13 cellular contexts compared by ENCODE assay signal in the genomic region with DNA sequence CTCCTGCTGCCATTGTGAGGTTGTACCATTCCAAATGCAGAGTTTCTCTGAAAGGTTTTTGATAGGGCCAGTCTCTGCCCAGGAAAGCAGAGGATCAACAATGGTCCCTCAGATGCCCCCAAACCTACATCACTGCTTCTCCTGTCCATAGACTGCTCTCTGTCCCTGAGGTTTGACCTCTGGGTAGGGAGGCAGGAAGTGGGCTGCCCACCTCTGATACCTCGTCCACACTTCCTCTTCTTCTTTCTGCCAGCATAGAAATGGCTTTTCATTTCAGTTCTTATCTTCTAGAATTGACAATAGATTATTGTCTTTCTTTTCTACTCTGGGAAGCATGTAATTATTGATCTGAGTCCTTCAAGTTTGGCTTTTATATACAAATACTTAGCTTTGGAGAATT.
DNase-seq lines count a peak whose midpoint lies in the region; ATAC-seq and TF ChIP-seq lines count a peak whose summit lies in the region.
"Had no signal": no experiment of that assay in that cellular context is flagged by ENCODE, and none has a peak within 500 bp of the region (broad histone marks: within the 10 kb centered on the region; RNA-seq: fewer than 3 reads in every experiment).

No MANE protein-coding gene starts in this region.

- TF ChIP-seq CTCF in upper lobe of right lung (IDR thresholded peaks at IDR 0.05) (no peak), left ventricle myocardium inferior (IDR thresholded peaks at IDR 0.05; ENCODE audit: borderline replicate concordance) (no peak)

- DNase-seq in NOMO-1 treated with DMSO at 0.1 percent for 48 hours (lab: John Stamatoyannopoulos, UW; ENCODE audit: unreplicated experiment) (peak; percentile 14), NOMO-1 treated with dmso at 0.1 percent for 144 hours (lab: John Stamatoyannopoulos, UW; ENCODE audit: unreplicated experiment) (no peak), upper lobe of right lung (no peak), left ventricle myocardium inferior (no peak), glomerular visceral epithelial cell (ENCODE audit: extremely low spot score) (no peak)
- no peak for DNase-seq in NK-92 treated with Interleukin-12 subunit alpha and Interleukin-12 subunit beta, amount 100 ng/mL, for 24 hours (lab: John Stamatoyannopoulos, UW)
- DNase-seq: activated CD4-positive, alpha-beta T cell treated with anti-CD3 and anti-CD28 coated beads, Interleukin-2, amount 10 ng/mL, durations not matched to agents 7 days and 5 days; activated naive CD4-positive, alpha-beta T cell treated with Interleukin-2 at 50 U/mL for 16 hours; MG63; NCI-H524 had no signal

- H3K9me3 ChIP-seq in upper lobe of right lung (no peaks in the 10 kb centered on the region), left ventricle myocardium inferior (replicated peaks) (no peaks in the 10 kb centered on the region)
- H3K9me3 ChIP-seq: MG63 had no signal

- intact Hi-C loops in upper lobe of right lung (cut with DNase I) (no loop called here), left ventricle myocardium inferior (cut with micrococcal nuclease) (no loop called here)

- H3K4me3 ChIP-seq in upper lobe of right lung, result no peak overlapping the region
- no peak overlapping the region for H3K4me3 ChIP-seq in left ventricle myocardium inferior
- H3K4me3 ChIP-seq: MG63 had no signal

- H3K27me3 ChIP-seq in upper lobe of right lung (no peaks in the 10 kb centered on the region), left ventricle myocardium inferior (ENCODE audit: low read depth) (peaks cover 4% of the 10 kb centered on the region)
- H3K27me3 ChIP-seq: MG63 had no signal

- peaks cover 3% of the 10 kb centered on the region for H3K4me1 ChIP-seq in upper lobe of right lung
- no peaks in the 10 kb centered on the region for H3K4me1 ChIP-seq in left ventricle myocardium inferior

- ATAC-seq in HG02588 (IDR thresholded peaks at IDR 0.05; ENCODE audit: unreplicated experiment), result peak; percentile 75
- peak; percentile 78 for ATAC-seq in HG03469 (IDR thresholded peaks at IDR 0.05; ENCODE audit: unreplicated experiment)
- ATAC-seq in upper lobe of right lung, result peak; percentile 33

- H3K27ac ChIP-seq in upper lobe of right lung, result no peak overlapping the region
- no peak overlapping the region for H3K27ac ChIP-seq in left ventricle myocardium inferior (replicated peaks)
- H3K27ac ChIP-seq: 22Rv1 had no signal

- no peaks in the 10 kb centered on the region for H3K36me3 ChIP-seq in upper lobe of right lung
- no peaks in the 10 kb centered on the region for H3K36me3 ChIP-seq in left ventricle myocardium inferior
- H3K36me3 ChIP-seq: MG63 had no signal
